In genomic region chr2:106339156-106339555, GRCh38 we compare ENCODE assay signal across 21 cellular contexts.
"Had no signal": no experiment of that assay in that cellular context is flagged by ENCODE, and none has a peak within 500 bp of the region (broad histone marks: within the 10 kb centered on the region; RNA-seq: fewer than 3 reads in every experiment).

No MANE protein-coding gene starts in this region.

- DNase-seq: activated CD4-positive, alpha-beta T cell treated with anti-CD3 and anti-CD28 coated beads for 4 hours; activated CD8-positive, alpha-beta memory T cell treated with anti-CD3 and anti-CD28 coated beads, Interleukin-2, amount 50 U/mL, for 4 hours; activated CD8-positive, alpha-beta T cell treated with anti-CD3 and anti-CD28 coated beads for 36 hours; activated naive CD4-positive, alpha-beta T cell treated with anti-CD3 and anti-CD28 coated beads, Interleukin-2, amount 50 U/mL, for 16 hours; activated naive CD8-positive, alpha-beta T cell treated with anti-CD3 and anti-CD28 coated beads, Interleukin-2, amount 10 ng/mL, durations not matched to agents 7 days and 5 days; activated T-cell treated with anti-CD3 and anti-CD28 coated beads, Interleukin-2, amount 50 U/mL, for 72 hours; adrenal gland; anterior cingulate cortex; caudate nucleus; Karpas-422; MM.1S; NCI-H1105; NCI-H1436 treated with DMSO at 0.1 percent for 48 hours; NCI-H187; NCI-H2081 treated with DMSO at 0.1 percent for 48 hours; NCI-H446; NCI-H524; NCI-H748 treated with DMSO at 0.1 percent for 48 hours; SIG-M5; T-cell had no signal

- H3K9me3 Mint-ChIP-seq: activated naive CD8-positive, alpha-beta T cell treated with anti-CD3 and anti-CD28 coated beads, Interleukin-2, amount 10 ng/mL, durations not matched to agents 7 days and 5 days had no signal

- ATAC-seq: activated CD4-positive, CD25-positive, alpha-beta regulatory T cell treated with anti-CD3 and anti-CD28 coated beads, Interleukin-2, amount 50 U/mL, for 24 hours; activated CD8-positive, alpha-beta T cell treated with anti-CD3 and anti-CD28 coated beads for 36 hours; activated T-cell treated with anti-CD3 and anti-CD28 coated beads, Interleukin-2, amount 50 U/mL, for 72 hours had no signal

- H3K4me3 Mint-ChIP-seq: activated CD8-positive, alpha-beta T cell treated with anti-CD3 and anti-CD28 coated beads for 36 hours; activated T-cell treated with anti-CD3 and anti-CD28 coated beads, Interleukin-2, amount 50 U/mL, for 72 hours; T-cell had no signal

- H3K27ac Mint-ChIP-seq: activated CD8-positive, alpha-beta T cell treated with anti-CD3 and anti-CD28 coated beads for 36 hours; activated naive CD8-positive, alpha-beta T cell treated with anti-CD3 and anti-CD28 coated beads, Interleukin-2, amount 10 ng/mL, durations not matched to agents 7 days and 5 days; activated T-cell treated with anti-CD3 and anti-CD28 coated beads, Interleukin-2, amount 50 U/mL, for 72 hours had no signal

- H3K4me1 Mint-ChIP-seq: activated naive CD8-positive, alpha-beta T cell treated with anti-CD3 and anti-CD28 coated beads, Interleukin-2, amount 10 ng/mL, durations not matched to agents 7 days and 5 days had no signal

- H3K36me3 Mint-ChIP-seq: activated naive CD8-positive, alpha-beta T cell treated with anti-CD3 and anti-CD28 coated beads, Interleukin-2, amount 10 ng/mL, durations not matched to agents 7 days and 5 days; T-cell had no signal

- H3K27me3 Mint-ChIP-seq: activated CD8-positive, alpha-beta T cell treated with anti-CD3 and anti-CD28 coated beads for 36 hours; T-cell had no signal
